Comparison of ENCODE assay signal across 18 cellular contexts in genomic region chr6:144338951-144339681, GRCh38. TPM values are rescaled to one million over a fixed set of nuclear protein-coding genes. Genes with fewer than 3 reads are reported as not detected.
DNase-seq lines count a peak whose midpoint lies in the region; ATAC-seq and TF ChIP-seq lines count a peak whose summit lies in the region.
"Had no signal": no experiment of that assay in that cellular context is flagged by ENCODE, and none has a peak within 500 bp of the region (broad histone marks: within the 10 kb centered on the region; RNA-seq: fewer than 3 reads in every experiment).

No MANE protein-coding gene starts in this region.

- CTCF ChIA-PET in CD4-positive, alpha-beta memory T cell (lab: Charles Lee; ENCODE audit: partially characterized antibody): no interaction called here

- no peak for TF ChIP-seq EP300 in stomach (IDR thresholded peaks at IDR 0.05)

- no peaks in the 10 kb centered on the region for H3K36me3 ChIP-seq in CD4-positive, alpha-beta memory T cell (ENCODE audit: insufficient read depth, low read length)
- H3K36me3 ChIP-seq in stomach: no peaks in the 10 kb centered on the region
- H3K36me3 ChIP-seq: SJCRH30 had no signal

- peaks cover 0 to 3% of the 10 kb centered on the region in 2 donors for H3K36me3 Mint-ChIP-seq in CD4-positive, alpha-beta memory T cell
- H3K36me3 Mint-ChIP-seq in effector memory CD8-positive, alpha-beta T cell (ENCODE audit: insufficient read depth): peaks cover 6% of the 10 kb centered on the region

- H3K27ac Mint-ChIP-seq in CD4-positive, alpha-beta memory T cell: peak overlapping the region in 4 of 7 donors; percentile 9 to 13 (median 12)
- peak overlapping the region; percentile 19 to 20 for H3K27ac Mint-ChIP-seq in effector memory CD8-positive, alpha-beta T cell

- ATAC-seq in effector memory CD8-positive, alpha-beta T cell (replicated peaks): no peak

- peaks cover 53 to 86% (median 69%) of the 10 kb centered on the region in 4 donors for H3K4me1 Mint-ChIP-seq in CD4-positive, alpha-beta memory T cell
- H3K4me1 Mint-ChIP-seq in effector memory CD8-positive, alpha-beta T cell (ENCODE audit: low read depth in 2 of 2): peaks cover 46 to 72% of the 10 kb centered on the region in 2 donors

- H3K27me3 Mint-ChIP-seq in CD4-positive, alpha-beta memory T cell: no peaks in the 10 kb centered on the region
- no peaks in the 10 kb centered on the region for H3K27me3 Mint-ChIP-seq in effector memory CD8-positive, alpha-beta T cell
- H3K27me3 Mint-ChIP-seq: activated CD4-positive, alpha-beta T cell treated with anti-CD3 and anti-CD28 coated beads, Interleukin-2, amount 10 ng/mL, durations not matched to agents 24 days and 14 days had no signal

- POLR2A ChIA-PET in CD4-positive, alpha-beta memory T cell (lab: Charles Lee; ENCODE audit: partially characterized antibody): interaction anchor here (5.7 kb wide), 1 partner anchor 14 kb away, joined by 44 read pairs; no protein-coding TSS in a partner anchor

- no peak for DNase-seq in CD4-positive, alpha-beta memory T cell
- peak; percentile 57 for DNase-seq in MV-4-11 (lab: John Stamatoyannopoulos, UW)
- no peak for DNase-seq in effector memory CD8-positive, alpha-beta T cell
- DNase-seq in stomach: no peak
- no peak for DNase-seq in NCI-H446 (lab: John Stamatoyannopoulos, UW)
- no peak for DNase-seq in activated CD4-positive, alpha-beta T cell treated with anti-CD3 and anti-CD28 coated beads, Interleukin-2, amount 50 U/mL, for 1 hour
- DNase-seq in activated T-cell treated with anti-CD3 and anti-CD28 coated beads, Interleukin-2, amount 50 U/mL, for 1 hour: no peak
- DNase-seq in stimulated activated CD4-positive, alpha-beta T cell treated with anti-CD3 and anti-CD28 coated beads, Interleukin-4, amount 100 ng/mL, for 1 hour: no peak
- DNase-seq: activated CD4-positive, alpha-beta T cell treated with anti-CD3 and anti-CD28 coated beads, Interleukin-2, amount 10 ng/mL, durations not matched to agents 24 days and 14 days; activated naive CD4-positive, alpha-beta T cell treated with Interleukin-2 at 50 U/mL for 16 hours; endodermal cell; H7; NCI-H146; NCI-H2227 treated with DMSO at 0.1 percent for 48 hours; SJCRH30; stimulated activated CD4-positive, alpha-beta T cell treated with anti-CD3 and anti-CD28 coated beads, Interleukin-2, amount 100 ng/mL, for 48 hours; substantia nigra; T-helper 9 cell had no signal

- intact Hi-C loops in CD4-positive, alpha-beta memory T cell (cut with micrococcal nuclease): no loop called here
- intact Hi-C loops in stomach (cut with DNase I; ENCODE audit: low total_unique reads): no loop called here

- no peak overlapping the region for H3K4me3 ChIP-seq in CD4-positive, alpha-beta memory T cell (ENCODE audit: low read length in 2 of 2)
- no peak overlapping the region for H3K4me3 ChIP-seq in stomach
- H3K4me3 ChIP-seq: SJCRH30 had no signal

- H3K4me3 Mint-ChIP-seq in CD4-positive, alpha-beta memory T cell: no peak overlapping the region
- H3K4me3 Mint-ChIP-seq in effector memory CD8-positive, alpha-beta T cell: peak overlapping the region in 1 of 2 donors; percentile 17
- H3K4me3 Mint-ChIP-seq: activated CD4-positive, alpha-beta T cell treated with anti-CD3 and anti-CD28 coated beads, Interleukin-2, amount 10 ng/mL, durations not matched to agents 24 days and 14 days; endodermal cell had no signal

- no peak for TF ChIP-seq CTCF in stomach (IDR thresholded peaks at IDR 0.05)

- peaks cover 58% of the 10 kb centered on the region for H3K4me1 ChIP-seq in CD4-positive, alpha-beta memory T cell (ENCODE audit: insufficient read depth, low read length)
- H3K4me1 ChIP-seq in stomach: peaks cover 65 to 97% (median 82%) of the 10 kb centered on the region in 4 donors

- no peak overlapping the region for H3K27ac ChIP-seq in CD4-positive, alpha-beta memory T cell (ENCODE audit: low read depth, low read length)
- peak overlapping the region in 3 of 5 donors; percentile 25 to 43 (median 27) for H3K27ac ChIP-seq in stomach
- H3K27ac ChIP-seq: SJCRH30 had no signal

- H3K9me3 ChIP-seq in CD4-positive, alpha-beta memory T cell (ENCODE audit: control insufficient read depth in 1 of 2, low read length in 2 of 2): no peaks in the 10 kb centered on the region
- H3K9me3 ChIP-seq in stomach: no peaks in the 10 kb centered on the region
- H3K9me3 ChIP-seq: SJCRH30 had no signal

- no peaks in the 10 kb centered on the region for H3K27me3 ChIP-seq in CD4-positive, alpha-beta memory T cell (ENCODE audit: insufficient read depth, low read length)
- no peaks in the 10 kb centered on the region for H3K27me3 ChIP-seq in stomach
- H3K27me3 ChIP-seq: SJCRH30 had no signal

- no peaks in the 10 kb centered on the region for H3K9me3 Mint-ChIP-seq in CD4-positive, alpha-beta memory T cell
- no peaks in the 10 kb centered on the region for H3K9me3 Mint-ChIP-seq in effector memory CD8-positive, alpha-beta T cell
- H3K9me3 Mint-ChIP-seq: activated CD4-positive, alpha-beta T cell treated with anti-CD3 and anti-CD28 coated beads, Interleukin-2, amount 10 ng/mL, durations not matched to agents 24 days and 14 days; endodermal cell had no signal

- TF ChIP-seq POLR2A in stomach (IDR thresholded peaks at IDR 0.05): no peak

RNA-seq across cellular contexts. Expression of gene UTRN, which starts 54.0 kb away (rescaled TPM):
- total RNA-seq in CD4-positive, alpha-beta memory T cell: 100 to 1,000 TPM; 219 to 227 TPM
- polyA plus RNA-seq in CD4-positive, alpha-beta memory T cell: 10 to 100 TPM; 18.8 to 99.0 TPM
- total RNA-seq in stomach: 100 to 1,000 TPM in 4 of 5 donors, 10 to 100 TPM in 1; 60.3 to 218 (median 190) TPM
- polyA plus RNA-seq in stomach: 10 to 100 TPM in 2 of 3 donors, 1 to 10 TPM in 1; 5.4 to 16.0 (median 12.0) TPM
